ENCODE assay signal across 8 cellular contexts in the genomic region with DNA sequence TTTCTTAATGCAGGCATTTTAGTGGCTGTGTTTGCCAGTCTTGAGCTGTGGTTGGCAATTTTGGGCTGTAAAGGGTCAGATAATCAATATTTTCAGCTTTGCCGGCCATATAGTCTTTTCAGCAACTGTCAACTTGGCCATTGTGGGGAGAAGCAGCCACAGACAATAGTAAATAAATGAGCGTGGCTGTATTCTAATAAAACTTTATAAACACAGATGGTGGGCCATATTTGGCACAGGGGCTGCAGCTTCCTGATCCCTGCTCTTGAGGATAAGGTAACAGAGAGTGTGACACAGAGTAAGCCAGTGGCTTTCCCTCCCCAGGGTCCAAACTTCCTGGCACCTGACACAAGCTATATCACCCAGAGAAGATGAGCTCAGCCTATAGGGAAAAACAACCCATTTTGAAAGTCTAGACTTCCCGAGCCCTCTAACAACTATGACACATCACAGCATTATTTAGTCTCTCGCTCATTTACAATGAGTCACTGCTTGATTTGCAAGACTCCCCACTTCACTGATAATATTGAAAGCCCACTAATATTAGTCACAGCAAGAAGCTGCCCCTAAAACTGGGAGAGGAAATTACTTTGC.
A peak's percentile ranks its signal among the peaks of the same experiment; 100 is the strongest.
DNase-seq lines count a peak whose midpoint lies in the region; ATAC-seq and TF ChIP-seq lines count a peak whose summit lies in the region.

No MANE protein-coding gene starts in this region.

- CTCF ChIA-PET in WTC11 (lab: Charles Lee): interaction anchor here (0.7 to 1.3 kb wide), 2 partner anchors 45 to 66 kb away, joined by 3 to 4 read pairs; no protein-coding TSS in a partner anchor

- H3K27me3 Mint-ChIP-seq in WTC11 (ENCODE audit: low read depth): no peaks in the 10 kb centered on the region

- H2BK120ac ChIP-seq in mesendoderm (ENCODE audit: low read depth, low read length): peak overlapping the region; percentile 99

- no peak overlapping the region for H3K4ac ChIP-seq in mesendoderm (ENCODE audit: low read depth, low read length)

- no peak overlapping the region for H2AK5ac ChIP-seq in mesendoderm (ENCODE audit: low read length)

- no peak overlapping the region for H3K4me3 Mint-ChIP-seq in WTC11

- H3K36me3 ChIP-seq in mesendoderm (ENCODE audit: control insufficient read depth, insufficient read depth, low read length): no peaks in the 10 kb centered on the region

- peak; percentile 64 for ATAC-seq in GM18520 (IDR thresholded peaks at IDR 0.05; ENCODE audit: unreplicated experiment)
- peak; percentile 60 for ATAC-seq in HG02798 (IDR thresholded peaks at IDR 0.05; ENCODE audit: poor library complexity, unreplicated experiment)
- ATAC-seq in SK-N-SH treated with all-trans-retinoic acid at 6 μM for 48 hours: peak; percentile 90
- ATAC-seq in HG03135 (IDR thresholded peaks at IDR 0.05; ENCODE audit: unreplicated experiment): no peak
- no peak for ATAC-seq in WTC11

- H3K79me2 ChIP-seq in mesendoderm (ENCODE audit: control insufficient read depth, insufficient read depth, low read length): no peaks in the 10 kb centered on the region

- H2BK5ac ChIP-seq in mesendoderm (ENCODE audit: low read length): peak overlapping the region; percentile 21

- no peaks in the 10 kb centered on the region for H3K9me3 Mint-ChIP-seq in WTC11

- DNase-seq in mesendoderm (peak; percentile 92), NCI-H1092 (lab: John Stamatoyannopoulos, UW) (no peak), WTC11 (ENCODE audit: low spot score) (no peak), head of caudate nucleus (no peak)

- no peak overlapping the region for H3K4me3 ChIP-seq in mesendoderm (ENCODE audit: low read length)

- H3K56ac ChIP-seq in mesendoderm (ENCODE audit: low read length): no peak overlapping the region

- H3K18ac ChIP-seq in mesendoderm (ENCODE audit: low read length): peak overlapping the region; percentile 98

- no peak overlapping the region for H3K4me2 ChIP-seq in mesendoderm (ENCODE audit: low read length)

- H2BK15ac ChIP-seq in mesendoderm (replicated peaks; ENCODE audit: low read depth): peak overlapping the region; percentile 57

- POLR2A ChIA-PET in WTC11 (lab: Charles Lee): interaction anchor here (0.7 kb wide), 2 partner anchors 13 to 118 kb away, joined by 5 to 10 read pairs; no protein-coding TSS in a partner anchor

- no peaks in the 10 kb centered on the region for H3K79me1 ChIP-seq in mesendoderm (ENCODE audit: low read length)

- H3K9ac ChIP-seq in mesendoderm (ENCODE audit: low read length): no peak overlapping the region

- peak overlapping the region; percentile 56 for H4K8ac ChIP-seq in mesendoderm (ENCODE audit: low read depth, low read length)

- no peaks in the 10 kb centered on the region for H3K27me3 ChIP-seq in mesendoderm (ENCODE audit: insufficient read depth, low read length, poor library complexity)

- H4K5ac ChIP-seq in mesendoderm (ENCODE audit: low read length): no peak overlapping the region

- intact Hi-C loops in head of caudate nucleus (cut with DNase I): no loop called here

- no peak overlapping the region for H3K23ac ChIP-seq in mesendoderm (ENCODE audit: low read length)

- H3K27ac ChIP-seq in mesendoderm (ENCODE audit: low read depth, low read length): peak overlapping the region; percentile 90

- H3K36me3 Mint-ChIP-seq in WTC11: no peaks in the 10 kb centered on the region

- H3K4me1 ChIP-seq in mesendoderm (ENCODE audit: control insufficient read depth, low read depth, low read length): peaks cover 10% of the 10 kb centered on the region

- peaks cover 25% of the 10 kb centered on the region for H3K4me1 Mint-ChIP-seq in WTC11

- WGBS in mesendoderm (ENCODE audit: extremely low coverage, insufficient coverage, low lambda C conversion rate): no CpG with 5 or more reads among the region's 4 CpGs

- no peak overlapping the region for H3K27ac Mint-ChIP-seq in WTC11

- no peak for TF ChIP-seq CTCF in WTC11 (IDR thresholded peaks at IDR 0.05)

TF ChIP-seq in SK-N-SH treated with all-trans-retinoic acid at 6 μM for 48 hours, 23 proteins besides CTCF, POLR2A, EP300 and RAD21 (continues in another document):
- TF ChIP-seq TCF4 (CRISPR knock-in tag; IDR thresholded peaks at IDR 0.05; ENCODE audit: borderline replicate concordance): no peak
- no peak for TF ChIP-seq ZNF565 (CRISPR knock-in tag; conservative IDR thresholded peaks at IDR 0.05; ENCODE audit: low read depth)
- TF ChIP-seq BACH2 (CRISPR knock-in tag; IDR thresholded peaks at IDR 0.05; ENCODE audit: borderline replicate concordance): no peak
- no peak for TF ChIP-seq CSRNP3 (CRISPR knock-in tag; IDR thresholded peaks at IDR 0.05)
- no peak for TF ChIP-seq ZNF70 (CRISPR knock-in tag; IDR thresholded peaks at IDR 0.05)
- no peak for TF ChIP-seq ARNTL (CRISPR knock-in tag; IDR thresholded peaks at IDR 0.05; ENCODE audit: borderline replicate concordance, low read depth)

TF ChIP-seq in WTC11, 78 proteins besides CTCF, POLR2A, EP300 and RAD21:
- TF ChIP-seq ZNF219 (CRISPR knock-in tag; IDR thresholded peaks at IDR 0.05; ENCODE audit: borderline replicate concordance): no peak

Comparison
In these comparisons a context has a peak if more than half of its experiments do, and no peak if none do; other contexts are left out.
1. ATAC-seq: peak in GM18520 (single experiment), HG02798 (single experiment) and SK-N-SH treated with all-trans-retinoic acid at 6 μM for 48 hours (single experiment); none in HG03135 (single experiment) and WTC11 (single experiment).